ENCODE assay signal across 19 cellular contexts in the genomic region with DNA sequence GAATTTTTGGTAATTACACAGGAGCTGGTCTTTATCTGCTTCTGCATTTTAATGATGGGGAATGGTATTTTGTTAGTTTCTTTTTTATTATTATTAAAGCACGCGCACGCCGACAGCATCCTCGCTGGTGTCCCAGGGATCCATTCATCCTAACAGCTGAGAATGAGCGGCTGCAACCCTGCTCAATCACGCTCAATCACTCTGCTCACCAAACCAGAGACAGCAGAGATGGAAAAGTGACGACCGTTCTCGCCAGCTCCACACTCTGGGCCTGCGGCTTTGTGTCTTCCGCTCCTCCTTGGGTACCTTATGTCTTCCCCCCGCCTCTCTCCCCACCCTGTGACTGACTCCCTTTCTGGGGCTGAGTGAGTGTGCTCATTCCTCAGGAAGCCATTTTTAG.
DNase-seq lines count a peak whose midpoint lies in the region; ATAC-seq, FAIRE-seq and TF ChIP-seq lines count a peak whose summit lies in the region.
"Had no signal": no experiment of that assay in that cellular context is flagged by ENCODE, and none has a peak within 500 bp of the region (broad histone marks: within the 10 kb centered on the region; RNA-seq: fewer than 3 reads in every experiment).

No MANE protein-coding gene starts in this region.

- H3K4ac ChIP-seq in neuronal stem cell (ENCODE audit: low read length), result no peak overlapping the region

- intact Hi-C loops in dorsolateral prefrontal cortex (cut with DNase I) (loop anchor here in 1 of 2 donors (10.0 kb wide), 1 partner anchor 108 kb away; no protein-coding TSS in a partner anchor), left lung (cut with DNase I) (no loop called here)

- DNase-seq in Ammon's horn (ENCODE audit: low spot score) (peak; percentile 53), dorsolateral prefrontal cortex (peak in 1 of 10 donors; percentile 46), neuronal stem cell (ENCODE audit: low spot score) (no peak), left lung (no peak), epidermal melanocyte (ENCODE audit: insufficient read length, low spot score) (no peak), GM12892 (ENCODE audit: insufficient read length) (no peak), A172 (ENCODE audit: low spot score) (no peak)
- DNase-seq: Calu3; CD8-positive, alpha-beta T cell; DMS79 treated with DMSO at 0.1 percent for 48 hours; HCEC 1CT had no signal

- H3K27ac ChIP-seq in dorsolateral prefrontal cortex, result peak overlapping the region in 56 of 59 donors; percentile 13 to 100 (median 72)
- H3K27ac ChIP-seq in neuronal stem cell (replicated peaks; ENCODE audit: low read length), result no peak overlapping the region
- peak overlapping the region; percentile 59 for H3K27ac ChIP-seq in temporal lobe (ENCODE audit: low read depth, low read length)
- H3K27ac ChIP-seq in left lung, result no peak overlapping the region
- H3K27ac ChIP-seq: 22Rv1; BLaER1 treated with 17β-estradiol and CSF1 and Interleukin-3, amounts not matched to agents 10 nM and 100 nM; HL-60 had no signal

- H2AFZ ChIP-seq in neuronal stem cell (ENCODE audit: low read length), result no peak overlapping the region
- H2AFZ ChIP-seq: GM23338 had no signal

- H3K27me3 ChIP-seq in dorsolateral prefrontal cortex (no peaks in the 10 kb centered on the region), neuronal stem cell (ENCODE audit: control insufficient read depth in 3 of 3, insufficient read depth in 3 of 3, low read depth in 1 of 3, low read length in 3 of 3) (peaks cover 0 to 65% (median 0%) of the 10 kb centered on the region in 3 experiments), left lung (no peaks in the 10 kb centered on the region)

- no peak overlapping the region for H3K23ac ChIP-seq in neuronal stem cell (ENCODE audit: low read depth, low read length, poor library complexity)

- no peak overlapping the region for H2AK5ac ChIP-seq in neuronal stem cell (ENCODE audit: low read depth, low read length)

- no peak for FAIRE-seq in GM12892 (lab: Jason Lieb, UNC)
- FAIRE-seq: GM12878, GM19239, H54 had no signal

- ATAC-seq in left lung, result no peak
- ATAC-seq: CD8-positive, alpha-beta T cell; GM12878; GM23338 had no signal

- no peak overlapping the region for H4K8ac ChIP-seq in neuronal stem cell (ENCODE audit: low read depth, low read length)

- H3K18ac ChIP-seq in neuronal stem cell (ENCODE audit: low read length), result peak overlapping the region; percentile 45

- H3K4me3 ChIP-seq in dorsolateral prefrontal cortex (peak overlapping the region in 8 of 59 donors; percentile 8 to 24 (median 16)), neuronal stem cell (ENCODE audit: low read length in 2 of 2) (no peak overlapping the region), left lung (no peak overlapping the region)
- H3K4me3 ChIP-seq: BLaER1 treated with 17β-estradiol and CSF1 and Interleukin-3, amounts not matched to agents 10 nM and 100 nM; GM12878; GM23338 had no signal

- no peak for TF ChIP-seq POLR2A in GM12892 (IDR thresholded peaks at IDR 0.05; ENCODE audit: low read depth, low read length)

- no peak overlapping the region for H2BK15ac ChIP-seq in neuronal stem cell (ENCODE audit: low read length)

- TF ChIP-seq CTCF in dorsolateral prefrontal cortex (IDR thresholded peaks at IDR 0.05 in 54 of 56, conservative IDR thresholded peaks at IDR 0.05 in 2 of 56; ENCODE audit: low read depth in 1 of 56, partially characterized antibody in 56 of 56), result no peak
- no peak for TF ChIP-seq CTCF in left lung (IDR thresholded peaks at IDR 0.05)

- H3K9me3 ChIP-seq in neuronal stem cell (replicated peaks in 1 of 2; ENCODE audit: control insufficient read depth in 2 of 2, insufficient read depth in 1 of 2, low read depth in 1 of 2, low read length in 2 of 2), result peaks cover 0 to 2% of the 10 kb centered on the region in 2 donors
- no peaks in the 10 kb centered on the region for H3K9me3 ChIP-seq in left lung
- H3K9me3 ChIP-seq: BLaER1 treated with 17β-estradiol and CSF1 and Interleukin-3, amounts not matched to agents 10 nM and 100 nM had no signal

- H3K79me1 ChIP-seq in neuronal stem cell (ENCODE audit: low read depth, low read length), result no peaks in the 10 kb centered on the region

- H3K36me3 ChIP-seq in neuronal stem cell (replicated peaks in 1 of 2; ENCODE audit: control insufficient read depth in 2 of 2, insufficient read depth in 2 of 2, low read length in 2 of 2) (no peaks in the 10 kb centered on the region), left lung (no peaks in the 10 kb centered on the region)
- H3K36me3 ChIP-seq: BLaER1 treated with 17β-estradiol and CSF1 and Interleukin-3, amounts not matched to agents 10 nM and 100 nM had no signal

- no peak overlapping the region for H3K9ac ChIP-seq in neuronal stem cell (ENCODE audit: low read depth, low read length, poor library complexity)
- H3K9ac ChIP-seq: BLaER1 treated with 17β-estradiol and CSF1 and Interleukin-3, amounts not matched to agents 10 nM and 100 nM had no signal

- H3K4me2 ChIP-seq in neuronal stem cell (ENCODE audit: insufficient read depth, low read length, poor library complexity, severe bottlenecking), result no peak overlapping the region
- H3K4me2 ChIP-seq: BLaER1 treated with 17β-estradiol and CSF1 and Interleukin-3, amounts not matched to agents 10 nM and 100 nM had no signal

- no peak overlapping the region for H4K91ac ChIP-seq in neuronal stem cell (ENCODE audit: low read depth, low read length, poor library complexity)

- no peak overlapping the region for H3K14ac ChIP-seq in neuronal stem cell (ENCODE audit: low read length)

- no CpG with 5 or more reads among the region's 13 CpGs for WGBS in neuronal stem cell (ENCODE audit: extremely low coverage in 2 of 2, insufficient read length in 2 of 2, insufficient replicate concordance in 1 of 2), 2 donors

- H3K4me1 ChIP-seq in neuronal stem cell (ENCODE audit: control insufficient read depth in 2 of 2, insufficient read depth in 1 of 2, low read depth in 1 of 2, low read length in 2 of 2) (peaks cover 0 to 11% of the 10 kb centered on the region in 2 donors), left lung (no peaks in the 10 kb centered on the region)

- H2BK12ac ChIP-seq in neuronal stem cell (ENCODE audit: low read length), result no peak overlapping the region

- no peak overlapping the region for H2BK120ac ChIP-seq in neuronal stem cell (ENCODE audit: low read depth, low read length)

- H2BK5ac ChIP-seq in neuronal stem cell (ENCODE audit: low read length), result no peak overlapping the region

Comparison
In these comparisons a context has a peak if more than half of its experiments do, and no peak if none do; other contexts are left out.
1. H3K27ac ChIP-seq: peak in dorsolateral prefrontal cortex (56 of 59) and temporal lobe (single experiment); none in neuronal stem cell (single experiment) and left lung (0 of 2).